ENCODE assay signal across 11 cellular contexts in the genomic region with DNA sequence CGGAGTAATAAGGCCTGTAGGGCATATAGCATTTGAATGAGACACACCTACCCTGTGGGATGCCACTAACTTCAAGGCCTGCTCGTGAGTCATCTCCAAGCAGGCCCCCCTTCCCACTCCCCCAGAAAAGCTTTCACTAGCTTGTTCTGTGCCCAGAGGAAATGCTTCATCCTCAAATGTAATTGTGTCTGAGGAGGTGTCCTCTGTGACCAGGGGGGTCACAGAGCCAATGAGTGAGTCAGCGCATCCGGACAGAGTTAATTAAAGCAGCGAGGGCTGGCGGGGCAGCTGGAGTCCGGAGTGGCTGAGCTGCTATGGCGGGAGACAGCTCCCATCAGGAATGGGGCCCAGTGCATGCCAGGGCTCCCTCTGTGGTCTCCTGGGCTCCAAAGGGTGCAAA. TPM values are rescaled to one million over a fixed set of nuclear protein-coding genes. Genes with fewer than 3 reads are reported as not detected.
DNase-seq lines count a peak whose midpoint lies in the region; ATAC-seq and TF ChIP-seq lines count a peak whose summit lies in the region.
"Had no signal": no experiment of that assay in that cellular context is flagged by ENCODE, and none has a peak within 500 bp of the region (broad histone marks: within the 10 kb centered on the region; RNA-seq: fewer than 3 reads in every experiment).

No MANE protein-coding gene starts in this region.

- no peak for TF ChIP-seq POLR2A in spleen (IDR thresholded peaks at IDR 0.05)

- H3K9me3 ChIP-seq in spleen, result no peaks in the 10 kb centered on the region

- H3K27ac Mint-ChIP-seq in WTC11, result no peak overlapping the region
- H3K27ac Mint-ChIP-seq: activated naive CD4-positive, alpha-beta T cell treated with anti-CD3 and anti-CD28 coated beads for 36 hours; progenitor cell of endocrine pancreas had no signal

- TF ChIP-seq CTCF in WTC11 (IDR thresholded peaks at IDR 0.05) (no peak), spleen (IDR thresholded peaks at IDR 0.05 in 8 of 11, conservative IDR thresholded peaks at IDR 0.05 in 3 of 11) (no peak)

- H3K27me3 ChIP-seq in spleen (replicated peaks in 1 of 7), result peaks cover 0 to 37% (median 7%) of the 10 kb centered on the region in 7 donors

- H3K36me3 ChIP-seq in spleen, result no peaks in the 10 kb centered on the region

- ATAC-seq in WTC11, result peak; percentile 37
- peak in 1 of 2 donors; percentile 72 for ATAC-seq in left cardiac atrium
- ATAC-seq in GM21619 (IDR thresholded peaks at IDR 0.05; ENCODE audit: unreplicated experiment), result no peak

- H3K4me3 Mint-ChIP-seq in WTC11, result no peak overlapping the region
- H3K4me3 Mint-ChIP-seq: activated naive CD4-positive, alpha-beta T cell treated with anti-CD3 and anti-CD28 coated beads for 36 hours had no signal

- no peaks in the 10 kb centered on the region for H3K36me3 Mint-ChIP-seq in WTC11

- CTCF ChIA-PET in WTC11 (lab: Charles Lee), result interaction anchor here (1.1 to 1.2 kb wide), 2 partner anchors 38 to 235 kb away, joined by 3 to 4 read pairs; no protein-coding TSS in a partner anchor

- POLR2A ChIA-PET in WTC11 (lab: Charles Lee), result no interaction called here

- H3K4me3 ChIP-seq in spleen, result no peak overlapping the region

- 44 to 63% (median 47%) methylated on average over 8 of the region's 8 CpGs for WGBS in spleen, 5 donors

- H3K9me3 Mint-ChIP-seq in WTC11, result no peaks in the 10 kb centered on the region
- H3K9me3 Mint-ChIP-seq: activated naive CD4-positive, alpha-beta T cell treated with anti-CD3 and anti-CD28 coated beads for 36 hours had no signal

- DNase-seq in HT1080 (ENCODE audit: low read depth) (peak; percentile 96), WTC11 (ENCODE audit: low spot score) (no peak), left cardiac atrium (peak; percentile 71), spleen (peak; percentile 41), epidermal melanocyte (ENCODE audit: insufficient read length, low spot score) (no peak), NCI-H1930 (lab: John Stamatoyannopoulos, UW) (no peak)
- DNase-seq in activated CD4-positive, CD25-positive, alpha-beta regulatory T cell treated with anti-CD3 and anti-CD28 coated beads, Interleukin-2, amount 50 U/mL, for 72 hours, result no peak
- DNase-seq: activated naive CD4-positive, alpha-beta T cell treated with anti-CD3 and anti-CD28 coated beads for 36 hours; NCI-H2081 had no signal

- no peak overlapping the region for H3K27ac ChIP-seq in spleen

- H3K27me3 Mint-ChIP-seq in WTC11 (ENCODE audit: low read depth), result peaks cover 29% of the 10 kb centered on the region

- intact Hi-C loops in left cardiac atrium (cut with DNase I), result no loop called here
- intact Hi-C loops in spleen (cut with DNase I; ENCODE audit: low total_unique reads), result no loop called here

- H3K4me1 ChIP-seq in spleen, result peaks cover 0 to 18% (median 13%) of the 10 kb centered on the region in 6 donors

- peaks cover 30% of the 10 kb centered on the region for H3K4me1 Mint-ChIP-seq in WTC11

TF ChIP-seq in WTC11, 78 proteins besides CTCF, POLR2A, EP300 and RAD21:
- TF ChIP-seq ATF6 (CRISPR knock-in tag; IDR thresholded peaks at IDR 0.05) (no peak), ZNF281 (CRISPR knock-in tag; IDR thresholded peaks at IDR 0.05) (no peak), ELF4 (CRISPR knock-in tag; IDR thresholded peaks at IDR 0.05; ENCODE audit: low read depth) (no peak), ATF3 (CRISPR knock-in tag; conservative IDR thresholded peaks at IDR 0.05) (no peak), TP53 (CRISPR knock-in tag; IDR thresholded peaks at IDR 0.05) (no peak), SMAD3 (CRISPR knock-in tag; IDR thresholded peaks at IDR 0.05; ENCODE audit: borderline replicate concordance) (no peak), ZNF219 (CRISPR knock-in tag; IDR thresholded peaks at IDR 0.05; ENCODE audit: borderline replicate concordance) (no peak), EMX1 (CRISPR knock-in tag; IDR thresholded peaks at IDR 0.05) (no peak)
TF ChIP-seq in WTC11: peak in this region for 0.

RNA-seq across cellular contexts. Expression of gene ESRRB, which starts 27.0 kb away (rescaled TPM):
- total RNA-seq in HT1080 (2014; rRNA removed; shearing (Covaris generic)), result 0.03 TPM in 1 of 2 replicates, not detected in the other
- 0.02 TPM in 1 of 2 replicates, not detected in the other for polyA plus RNA-seq in HT1080 (2015; cell fraction: cytosol; rRNA removed)
- 0.20 and 0.68 TPM in 2 replicates for polyA plus RNA-seq in HT1080 (2015; cell fraction: nucleus; rRNA removed)
- 1.4 to 1.8 TPM (median 1.6 TPM) in 3 replicates for total RNA-seq in WTC11 (2021)
- 1 to 10 TPM; 4.3 to 5.5 TPM for total RNA-seq in left cardiac atrium
- 1 to 10 TPM in 2 of 7 donors, under 1 TPM in 4, not detected in 1; 0.40 to 1.1 (median 0.93) TPM for total RNA-seq in spleen
- polyA plus RNA-seq in spleen, result under 1 TPM; 0.10 to 0.21 (median 0.17) TPM
- total RNA-seq: activated naive CD4-positive, alpha-beta T cell treated with anti-CD3 and anti-CD28 coated beads for 36 hours had no signal

Comparison
In these comparisons a context has a peak if more than half of its experiments do, and no peak if none do; other contexts are left out.
1. DNase-seq: peak in HT1080 (single experiment), left cardiac atrium (single experiment) and spleen (single experiment); none in WTC11 (single experiment), activated CD4-positive, CD25-positive, alpha-beta regulatory T cell treated with anti-CD3 and anti-CD28 coated beads, Interleukin-2, amount 50 U/mL, for 72 hours (single experiment), epidermal melanocyte (single experiment) and NCI-H1930 (0 of 2).